ENCODE assay signal across 2 cellular contexts in the genomic region with DNA sequence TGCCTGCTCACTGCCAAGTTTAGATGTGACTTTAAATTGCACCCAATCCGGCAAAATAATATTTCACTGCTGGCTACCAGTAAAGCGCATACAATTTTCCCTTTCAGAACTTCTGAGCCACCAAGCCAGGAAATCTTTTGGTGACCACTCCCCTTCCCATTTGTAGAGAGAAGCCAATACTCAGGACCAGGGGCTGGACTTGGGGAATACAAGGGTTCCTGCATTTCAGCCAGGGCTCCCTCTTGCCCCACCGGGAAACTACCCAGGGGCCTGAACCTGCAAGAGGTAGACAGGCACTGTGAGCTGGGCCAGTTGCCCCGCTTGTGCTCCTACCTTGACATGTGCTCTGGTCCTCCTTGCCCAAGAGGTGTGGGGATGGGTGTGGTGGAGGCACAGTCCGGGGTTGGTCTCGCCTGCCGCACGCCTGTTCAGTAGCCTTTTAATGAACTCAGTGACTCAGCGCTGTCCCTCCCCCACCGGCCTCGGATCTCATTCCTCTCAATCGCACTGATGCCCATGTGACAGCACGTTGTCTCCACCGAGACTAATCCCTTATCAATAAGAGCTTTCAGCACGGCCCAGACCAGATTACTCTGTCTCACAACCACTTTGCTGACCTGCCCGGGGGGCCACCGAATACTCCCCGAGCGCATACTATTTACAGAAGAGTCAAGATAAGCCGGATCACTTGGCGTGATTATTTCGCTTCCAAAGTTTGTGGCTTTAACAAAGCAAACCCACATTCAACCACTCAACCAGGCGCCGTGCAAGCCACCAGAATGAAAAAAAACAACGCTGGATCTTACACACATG.
A peak's percentile ranks its signal among the peaks of the same experiment; 100 is the strongest.
TF ChIP-seq lines count a peak whose summit lies in the region.

No MANE protein-coding gene starts in this region.

TF ChIP-seq in IMR-90, 13 proteins besides CTCF, POLR2A, EP300 and RAD21:
- TF ChIP-seq, protein P1, sequence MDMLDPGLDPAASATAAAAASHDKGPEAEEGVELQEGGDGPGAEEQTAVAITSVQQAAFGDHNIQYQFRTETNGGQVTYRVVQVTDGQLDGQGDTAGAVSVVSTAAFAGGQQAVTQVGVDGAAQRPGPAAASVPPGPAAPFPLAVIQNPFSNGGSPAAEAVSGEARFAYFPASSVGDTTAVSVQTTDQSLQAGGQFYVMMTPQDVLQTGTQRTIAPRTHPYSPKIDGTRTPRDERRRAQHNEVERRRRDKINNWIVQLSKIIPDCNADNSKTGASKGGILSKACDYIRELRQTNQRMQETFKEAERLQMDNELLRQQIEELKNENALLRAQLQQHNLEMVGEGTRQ (IDR thresholded peaks at IDR 0.05; ENCODE audit: low read depth, low read length): peak; percentile 65; the same call in 1 of the 2 replicates
- TF ChIP-seq MAFK (IDR thresholded peaks at IDR 0.05; ENCODE audit: low read depth, low read length) (no peak), CHD1 (IDR thresholded peaks at IDR 0.05; ENCODE audit: low read depth, low read length) (no peak), NFE2L2 (IDR thresholded peaks at IDR 0.05; ENCODE audit: low read depth, low read length) (peak; percentile 26; the same call in 1 of the 2 replicates), SMC3 (IDR thresholded peaks at IDR 0.05; ENCODE audit: low read depth, low read length) (no peak), FOS (IDR thresholded peaks at IDR 0.05; ENCODE audit: low read depth, low read length) (peak; percentile 62), RFX5 (IDR thresholded peaks at IDR 0.05; ENCODE audit: low read depth, low read length) (no peak), BHLHE40 (IDR thresholded peaks at IDR 0.05; ENCODE audit: low read depth, low read length) (peak; percentile 68), MAZ (IDR thresholded peaks at IDR 0.05; ENCODE audit: borderline replicate concordance, low read depth, low read length) (no peak), RCOR1 (IDR thresholded peaks at IDR 0.05; ENCODE audit: insufficient replicate concordance, low read length) (no peak), MXI1 (IDR thresholded peaks at IDR 0.05; ENCODE audit: borderline replicate concordance, low read depth, low read length) (peak; percentile 68; the same call in 1 of the 2 replicates)

TF ChIP-seq in HepG2, 621 proteins besides CTCF, POLR2A, EP300 and RAD21 (continues in another document):
- TF ChIP-seq RELA (CRISPR knock-in tag; IDR thresholded peaks at IDR 0.05) (no peak), ZNF367 (CRISPR knock-in tag; IDR thresholded peaks at IDR 0.05; ENCODE audit: borderline replicate concordance) (no peak), GATAD2A (CRISPR knock-in tag; IDR thresholded peaks at IDR 0.05) (peak; percentile 53; the same call in 1 of the 2 replicates), RFXAP (CRISPR knock-in tag; IDR thresholded peaks at IDR 0.05; ENCODE audit: borderline replicate concordance) (no peak), POLR2AphosphoS2 (IDR thresholded peaks at IDR 0.05; ENCODE audit: low read depth, low read length) (no peak), CC2D1A (CRISPR knock-in tag; IDR thresholded peaks at IDR 0.05) (no peak), ZFP62 (CRISPR knock-in tag; IDR thresholded peaks at IDR 0.05) (no peak), SNRNP70 (IDR thresholded peaks at IDR 0.05; ENCODE audit: low read depth, low read length) (no peak), MTA3 (CRISPR knock-in tag; IDR thresholded peaks at IDR 0.05) (no peak), NCOA1 (CRISPR knock-in tag; IDR thresholded peaks at IDR 0.05) (no peak), ZNF670 (CRISPR knock-in tag; IDR thresholded peaks at IDR 0.05; ENCODE audit: borderline replicate concordance) (no peak), CBX2 (IDR thresholded peaks at IDR 0.05; ENCODE audit: low read depth, low read length) (no peak), CBX2 (CRISPR knock-in tag; IDR thresholded peaks at IDR 0.05; ENCODE audit: low read depth) (no peak), ZNF136 (CRISPR knock-in tag; IDR thresholded peaks at IDR 0.05; ENCODE audit: low read depth) (no peak), ZNF251 (CRISPR knock-in tag; IDR thresholded peaks at IDR 0.05) (no peak), POLR2AphosphoS5 (IDR thresholded peaks at IDR 0.05; ENCODE audit: low read depth, low read length) (no peak), ATM (IDR thresholded peaks at IDR 0.05; ENCODE audit: borderline replicate concordance) (no peak), RXRA (CRISPR knock-in tag; IDR thresholded peaks at IDR 0.05) (peak; percentile 86), MXI1 (IDR thresholded peaks at IDR 0.05; ENCODE audit: borderline replicate concordance, low read depth, low read length) (peak; percentile 55; the same call in 1 of the 3 replicates), YEATS4 (CRISPR knock-in tag; IDR thresholded peaks at IDR 0.05; ENCODE audit: borderline replicate concordance) (no peak), ZKSCAN5 (CRISPR knock-in tag; IDR thresholded peaks at IDR 0.05) (no peak), GATA4 (IDR thresholded peaks at IDR 0.05; ENCODE audit: borderline replicate concordance, low read depth) (no peak), ZNF850 (CRISPR knock-in tag; conservative IDR thresholded peaks at IDR 0.05) (no peak)
- TF ChIP-seq, protein P2, sequence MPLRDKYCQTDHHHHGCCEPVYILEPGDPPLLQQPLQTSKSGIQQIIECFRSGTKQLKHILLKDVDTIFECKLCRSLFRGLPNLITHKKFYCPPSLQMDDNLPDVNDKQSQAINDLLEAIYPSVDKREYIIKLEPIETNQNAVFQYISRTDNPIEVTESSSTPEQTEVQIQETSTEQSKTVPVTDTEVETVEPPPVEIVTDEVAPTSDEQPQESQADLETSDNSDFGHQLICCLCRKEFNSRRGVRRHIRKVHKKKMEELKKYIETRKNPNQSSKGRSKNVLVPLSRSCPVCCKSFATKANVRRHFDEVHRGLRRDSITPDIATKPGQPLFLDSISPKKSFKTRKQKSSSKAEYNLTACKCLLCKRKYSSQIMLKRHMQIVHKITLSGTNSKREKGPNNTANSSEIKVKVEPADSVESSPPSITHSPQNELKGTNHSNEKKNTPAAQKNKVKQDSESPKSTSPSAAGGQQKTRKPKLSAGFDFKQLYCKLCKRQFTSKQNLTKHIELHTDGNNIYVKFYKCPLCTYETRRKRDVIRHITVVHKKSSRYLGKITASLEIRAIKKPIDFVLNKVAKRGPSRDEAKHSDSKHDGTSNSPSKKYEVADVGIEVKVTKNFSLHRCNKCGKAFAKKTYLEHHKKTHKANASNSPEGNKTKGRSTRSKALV (CRISPR knock-in tag; IDR thresholded peaks at IDR 0.05): no peak
- TF ChIP-seq, protein P3, sequence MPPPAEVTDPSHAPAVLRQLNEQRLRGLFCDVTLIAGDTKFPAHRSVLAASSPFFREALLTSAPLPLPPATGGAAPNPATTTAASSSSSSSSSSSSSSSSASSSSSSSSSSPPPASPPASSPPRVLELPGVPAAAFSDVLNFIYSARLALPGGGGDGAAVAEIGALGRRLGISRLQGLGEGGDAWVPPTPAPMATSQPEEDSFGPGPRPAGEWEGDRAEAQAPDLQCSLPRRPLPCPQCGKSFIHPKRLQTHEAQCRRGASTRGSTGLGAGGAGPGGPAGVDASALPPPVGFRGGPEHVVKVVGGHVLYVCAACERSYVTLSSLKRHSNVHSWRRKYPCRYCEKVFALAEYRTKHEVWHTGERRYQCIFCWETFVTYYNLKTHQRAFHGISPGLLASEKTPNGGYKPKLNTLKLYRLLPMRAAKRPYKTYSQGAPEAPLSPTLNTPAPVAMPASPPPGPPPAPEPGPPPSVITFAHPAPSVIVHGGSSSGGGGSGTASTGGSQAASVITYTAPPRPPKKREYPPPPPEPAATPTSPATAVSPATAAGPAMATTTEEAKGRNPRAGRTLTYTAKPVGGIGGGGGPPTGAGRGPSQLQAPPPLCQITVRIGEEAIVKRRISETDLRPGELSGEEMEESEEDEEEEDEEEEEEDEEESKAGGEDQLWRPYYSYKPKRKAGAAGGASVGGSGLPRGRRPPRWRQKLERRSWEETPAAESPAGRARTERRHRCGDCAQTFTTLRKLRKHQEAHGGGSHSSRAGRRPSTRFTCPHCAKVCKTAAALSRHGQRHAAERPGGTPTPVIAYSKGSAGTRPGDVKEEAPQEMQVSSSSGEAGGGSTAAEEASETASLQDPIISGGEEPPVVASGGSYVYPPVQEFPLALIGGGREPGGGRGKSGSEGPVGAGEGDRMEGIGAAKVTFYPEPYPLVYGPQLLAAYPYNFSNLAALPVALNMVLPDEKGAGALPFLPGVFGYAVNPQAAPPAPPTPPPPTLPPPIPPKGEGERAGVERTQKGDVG (CRISPR knock-in tag; IDR thresholded peaks at IDR 0.05; ENCODE audit: borderline replicate concordance): no peak
- TF ChIP-seq, protein P4, sequence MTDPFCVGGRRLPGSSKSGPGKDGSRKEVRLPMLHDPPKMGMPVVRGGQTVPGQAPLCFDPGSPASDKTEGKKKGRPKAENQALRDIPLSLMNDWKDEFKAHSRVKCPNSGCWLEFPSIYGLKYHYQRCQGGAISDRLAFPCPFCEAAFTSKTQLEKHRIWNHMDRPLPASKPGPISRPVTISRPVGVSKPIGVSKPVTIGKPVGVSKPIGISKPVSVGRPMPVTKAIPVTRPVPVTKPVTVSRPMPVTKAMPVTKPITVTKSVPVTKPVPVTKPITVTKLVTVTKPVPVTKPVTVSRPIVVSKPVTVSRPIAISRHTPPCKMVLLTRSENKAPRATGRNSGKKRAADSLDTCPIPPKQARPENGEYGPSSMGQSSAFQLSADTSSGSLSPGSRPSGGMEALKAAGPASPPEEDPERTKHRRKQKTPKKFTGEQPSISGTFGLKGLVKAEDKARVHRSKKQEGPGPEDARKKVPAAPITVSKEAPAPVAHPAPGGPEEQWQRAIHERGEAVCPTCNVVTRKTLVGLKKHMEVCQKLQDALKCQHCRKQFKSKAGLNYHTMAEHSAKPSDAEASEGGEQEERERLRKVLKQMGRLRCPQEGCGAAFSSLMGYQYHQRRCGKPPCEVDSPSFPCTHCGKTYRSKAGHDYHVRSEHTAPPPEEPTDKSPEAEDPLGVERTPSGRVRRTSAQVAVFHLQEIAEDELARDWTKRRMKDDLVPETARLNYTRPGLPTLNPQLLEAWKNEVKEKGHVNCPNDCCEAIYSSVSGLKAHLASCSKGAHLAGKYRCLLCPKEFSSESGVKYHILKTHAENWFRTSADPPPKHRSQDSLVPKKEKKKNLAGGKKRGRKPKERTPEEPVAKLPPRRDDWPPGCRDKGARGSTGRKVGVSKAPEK (CRISPR knock-in tag; IDR thresholded peaks at IDR 0.05; ENCODE audit: borderline replicate concordance): no peak
- TF ChIP-seq, protein P5, sequence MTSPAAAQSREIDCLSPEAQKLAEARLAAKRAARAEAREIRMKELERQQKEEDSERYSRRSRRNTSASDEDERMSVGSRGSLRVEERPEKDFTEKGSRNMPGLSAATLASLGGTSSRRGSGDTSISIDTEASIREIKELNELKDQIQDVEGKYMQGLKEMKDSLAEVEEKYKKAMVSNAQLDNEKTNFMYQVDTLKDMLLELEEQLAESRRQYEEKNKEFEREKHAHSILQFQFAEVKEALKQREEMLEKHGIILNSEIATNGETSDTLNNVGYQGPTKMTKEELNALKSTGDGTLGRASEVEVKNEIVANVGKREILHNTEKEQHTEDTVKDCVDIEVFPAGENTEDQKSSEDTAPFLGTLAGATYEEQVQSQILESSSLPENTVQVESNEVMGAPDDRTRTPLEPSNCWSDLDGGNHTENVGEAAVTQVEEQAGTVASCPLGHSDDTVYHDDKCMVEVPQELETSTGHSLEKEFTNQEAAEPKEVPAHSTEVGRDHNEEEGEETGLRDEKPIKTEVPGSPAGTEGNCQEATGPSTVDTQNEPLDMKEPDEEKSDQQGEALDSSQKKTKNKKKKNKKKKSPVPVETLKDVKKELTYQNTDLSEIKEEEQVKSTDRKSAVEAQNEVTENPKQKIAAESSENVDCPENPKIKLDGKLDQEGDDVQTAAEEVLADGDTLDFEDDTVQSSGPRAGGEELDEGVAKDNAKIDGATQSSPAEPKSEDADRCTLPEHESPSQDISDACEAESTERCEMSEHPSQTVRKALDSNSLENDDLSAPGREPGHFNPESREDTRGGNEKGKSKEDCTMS (CRISPR knock-in tag; conservative IDR thresholded peaks at IDR 0.05): no peak
- TF ChIP-seq, protein P1 (IDR thresholded peaks at IDR 0.05; ENCODE audit: low read depth, low read length): 0 out of 2 replicates have a peak, but pooled peaks have one; percentile 21
- TF ChIP-seq, protein P1 (CRISPR knock-in tag; IDR thresholded peaks at IDR 0.05; ENCODE audit: borderline replicate concordance): no peak
- TF ChIP-seq, protein P6, sequence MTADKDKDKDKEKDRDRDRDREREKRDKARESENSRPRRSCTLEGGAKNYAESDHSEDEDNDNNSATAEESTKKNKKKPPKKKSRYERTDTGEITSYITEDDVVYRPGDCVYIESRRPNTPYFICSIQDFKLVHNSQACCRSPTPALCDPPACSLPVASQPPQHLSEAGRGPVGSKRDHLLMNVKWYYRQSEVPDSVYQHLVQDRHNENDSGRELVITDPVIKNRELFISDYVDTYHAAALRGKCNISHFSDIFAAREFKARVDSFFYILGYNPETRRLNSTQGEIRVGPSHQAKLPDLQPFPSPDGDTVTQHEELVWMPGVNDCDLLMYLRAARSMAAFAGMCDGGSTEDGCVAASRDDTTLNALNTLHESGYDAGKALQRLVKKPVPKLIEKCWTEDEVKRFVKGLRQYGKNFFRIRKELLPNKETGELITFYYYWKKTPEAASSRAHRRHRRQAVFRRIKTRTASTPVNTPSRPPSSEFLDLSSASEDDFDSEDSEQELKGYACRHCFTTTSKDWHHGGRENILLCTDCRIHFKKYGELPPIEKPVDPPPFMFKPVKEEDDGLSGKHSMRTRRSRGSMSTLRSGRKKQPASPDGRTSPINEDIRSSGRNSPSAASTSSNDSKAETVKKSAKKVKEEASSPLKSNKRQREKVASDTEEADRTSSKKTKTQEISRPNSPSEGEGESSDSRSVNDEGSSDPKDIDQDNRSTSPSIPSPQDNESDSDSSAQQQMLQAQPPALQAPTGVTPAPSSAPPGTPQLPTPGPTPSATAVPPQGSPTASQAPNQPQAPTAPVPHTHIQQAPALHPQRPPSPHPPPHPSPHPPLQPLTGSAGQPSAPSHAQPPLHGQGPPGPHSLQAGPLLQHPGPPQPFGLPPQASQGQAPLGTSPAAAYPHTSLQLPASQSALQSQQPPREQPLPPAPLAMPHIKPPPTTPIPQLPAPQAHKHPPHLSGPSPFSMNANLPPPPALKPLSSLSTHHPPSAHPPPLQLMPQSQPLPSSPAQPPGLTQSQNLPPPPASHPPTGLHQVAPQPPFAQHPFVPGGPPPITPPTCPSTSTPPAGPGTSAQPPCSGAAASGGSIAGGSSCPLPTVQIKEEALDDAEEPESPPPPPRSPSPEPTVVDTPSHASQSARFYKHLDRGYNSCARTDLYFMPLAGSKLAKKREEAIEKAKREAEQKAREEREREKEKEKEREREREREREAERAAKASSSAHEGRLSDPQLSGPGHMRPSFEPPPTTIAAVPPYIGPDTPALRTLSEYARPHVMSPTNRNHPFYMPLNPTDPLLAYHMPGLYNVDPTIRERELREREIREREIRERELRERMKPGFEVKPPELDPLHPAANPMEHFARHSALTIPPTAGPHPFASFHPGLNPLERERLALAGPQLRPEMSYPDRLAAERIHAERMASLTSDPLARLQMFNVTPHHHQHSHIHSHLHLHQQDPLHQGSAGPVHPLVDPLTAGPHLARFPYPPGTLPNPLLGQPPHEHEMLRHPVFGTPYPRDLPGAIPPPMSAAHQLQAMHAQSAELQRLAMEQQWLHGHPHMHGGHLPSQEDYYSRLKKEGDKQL (CRISPR knock-in tag; IDR thresholded peaks at IDR 0.05; ENCODE audit: low read depth): no peak
